ENCODE assay signal across 1 cellular context in genomic region chr19:38836438-38837303, GRCh38.
A peak's percentile ranks its signal among the peaks of the same experiment; 100 is the strongest.
TF ChIP-seq lines count a peak whose summit lies in the region.

No MANE protein-coding gene starts in this region.

TF ChIP-seq in H1, 55 proteins besides CTCF, POLR2A, EP300 and RAD21:
- TF ChIP-seq BACH1 (IDR thresholded peaks at IDR 0.05; ENCODE audit: low read length) (no peak), POLR2AphosphoS5 (IDR thresholded peaks at IDR 0.05; ENCODE audit: low read depth, low read length) (peak; percentile 13; the same call in 1 of the 2 replicates)
TF ChIP-seq in H1: peak in this region for 1.
